In genomic region chr1:87820667-87821066, GRCh38 we compare ENCODE assay signal across 1 cellular context.
TF ChIP-seq lines count a peak whose summit lies in the region.

No MANE protein-coding gene starts in this region.

TF ChIP-seq in GM23338, 12 proteins besides CTCF, POLR2A, EP300 and RAD21 (continued from another document):
- TF ChIP-seq ZNF462 (CRISPR knock-in tag; IDR thresholded peaks at IDR 0.05) (no peak), REST (IDR thresholded peaks at IDR 0.05; ENCODE audit: unreplicated experiment) (no peak), CREB1 (CRISPR knock-in tag; IDR thresholded peaks at IDR 0.05; ENCODE audit: low read depth) (no peak), STAT1 (IDR thresholded peaks at IDR 0.05; ENCODE audit: unreplicated experiment) (no peak), ETS1 (IDR thresholded peaks at IDR 0.05) (no peak)
